Comparison of ENCODE assay signal across 26 cellular contexts in the genomic region with DNA sequence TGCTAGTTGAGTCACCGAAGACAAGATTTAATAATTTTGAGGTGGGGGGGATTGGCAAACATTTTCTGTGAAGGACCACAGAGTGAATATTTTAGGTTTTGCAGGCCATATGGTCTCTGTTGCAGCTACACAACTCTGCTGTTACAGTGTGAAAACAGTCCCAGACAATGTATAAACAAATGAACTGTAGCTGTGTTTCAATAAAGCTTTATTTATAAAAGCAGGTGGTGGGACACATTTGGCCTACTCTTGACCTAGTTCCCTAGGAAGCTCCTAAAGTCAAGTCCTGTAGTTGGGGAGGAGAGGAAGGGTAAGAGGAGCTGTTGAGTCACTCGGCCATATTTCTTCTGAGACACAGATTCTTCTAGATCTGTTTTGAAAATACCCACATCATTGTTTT.
"Had no signal": no experiment of that assay in that cellular context is flagged by ENCODE, and none has a peak within 500 bp of the region (broad histone marks: within the 10 kb centered on the region; RNA-seq: fewer than 3 reads in every experiment).

No MANE protein-coding gene starts in this region.

- H3K27me3 ChIP-seq: MG63, SJCRH30 had no signal

- ATAC-seq: Panc1, PC-3, SK-N-SH treated with all-trans-retinoic acid at 6 μM for 48 hours had no signal

- DNase-seq: MG63, NCI-H1092, NCI-H1105 treated with DMSO at 0.1 percent for 48 hours, NCI-H1417 treated with DMSO at 0.1 percent for 48 hours, NCI-H146, NCI-H1694 treated with DMSO at 0.1 percent for 48 hours, NCI-H1930, NCI-H2081, NCI-H2107, NCI-H2171, NCI-H226, NCI-H446, NCI-H510A, NCI-H524 treated with DMSO at 0.1 percent for 48 hours, NCI-H69, NCI-H774, PC-3, SHP77, SJCRH30, T-helper 1 cell had no signal

- H3K9me3 ChIP-seq: MG63, SJCRH30 had no signal

- H3K36me3 ChIP-seq: MG63, SJCRH30 had no signal

- H3K27ac ChIP-seq: HL-60, KMS-11, RWPE1, SJCRH30 had no signal

- H3K9ac ChIP-seq: KMS-11 had no signal

- H3K4me1 ChIP-seq: SJCRH30 had no signal

- FAIRE-seq: HTR-8/SVneo had no signal

- H3K4me3 ChIP-seq: MG63, SJCRH30 had no signal

- H3K4me2 ChIP-seq: KMS-11 had no signal
